10 cellular contexts compared by ENCODE assay signal in the genomic region with DNA sequence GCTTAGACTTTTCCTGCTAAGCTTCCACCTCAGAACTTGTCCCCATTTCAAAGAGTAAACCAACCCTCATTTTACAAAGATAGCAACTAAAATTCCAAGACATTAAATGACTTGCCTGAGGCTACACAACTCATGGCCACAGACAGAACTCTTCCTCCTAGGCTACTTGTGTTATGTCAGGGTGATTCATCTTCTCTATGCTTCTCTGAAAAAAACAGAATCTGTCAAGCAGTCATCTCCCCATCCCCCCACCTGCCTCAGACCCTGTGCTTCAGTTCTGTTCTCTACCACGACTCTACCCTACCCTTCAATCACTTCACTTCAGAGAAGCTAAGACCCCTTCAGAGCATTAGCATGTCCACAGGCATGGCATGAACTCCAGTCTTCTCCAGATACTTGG.
DNase-seq lines count a peak whose midpoint lies in the region; ATAC-seq and TF ChIP-seq lines count a peak whose summit lies in the region.
"Had no signal": no experiment of that assay in that cellular context is flagged by ENCODE, and none has a peak within 500 bp of the region (broad histone marks: within the 10 kb centered on the region; RNA-seq: fewer than 3 reads in every experiment).

No MANE protein-coding gene starts in this region.

- H3K27me3 Mint-ChIP-seq in stimulated activated naive CD8-positive, alpha-beta T cell treated with anti-CD3 and anti-CD28 coated beads, Interleukin-15, amount 100 ng/mL, for 72 hours, result no peaks in the 10 kb centered on the region

- ATAC-seq in stimulated activated naive CD8-positive, alpha-beta T cell treated with anti-CD3 and anti-CD28 coated beads, Interleukin-15, amount 100 ng/mL, for 72 hours, result peak; percentile 48

- no peak overlapping the region for H3K27ac ChIP-seq in substantia nigra (ENCODE audit: low read depth, low read length, poor library complexity, severe bottlenecking)
- H3K27ac ChIP-seq: ovary had no signal

- H3K9me3 Mint-ChIP-seq in stimulated activated naive CD8-positive, alpha-beta T cell treated with anti-CD3 and anti-CD28 coated beads, Interleukin-15, amount 100 ng/mL, for 72 hours, result peaks cover 0 to 17% of the 10 kb centered on the region in 2 donors

- H3K4me3 Mint-ChIP-seq in stimulated activated naive CD8-positive, alpha-beta T cell treated with anti-CD3 and anti-CD28 coated beads, Interleukin-15, amount 100 ng/mL, for 72 hours, result peak overlapping the region; percentile 25 to 38

- H3K4me1 Mint-ChIP-seq in stimulated activated naive CD8-positive, alpha-beta T cell treated with anti-CD3 and anti-CD28 coated beads, Interleukin-15, amount 100 ng/mL, for 72 hours, result peaks cover 80% of the 10 kb centered on the region

- DNase-seq in stimulated activated naive CD4-positive, alpha-beta T cell treated with Interleukin-2 at 50 U/mL for 16 hours (lab: John Stamatoyannopoulos, UW), result peak; percentile 38
- no peak for DNase-seq in stimulated activated naive CD4-positive, alpha-beta T cell (lab: John Stamatoyannopoulos, UW)
- DNase-seq in activated CD4-positive, alpha-beta T cell treated with anti-CD3 and anti-CD28 coated beads, Interleukin-2, amount 50 U/mL, for 4 hours, result peak; percentile 24 to 39
- DNase-seq in glomerular visceral epithelial cell (ENCODE audit: extremely low spot score), result peak; percentile 27
- DNase-seq in stimulated activated naive CD8-positive, alpha-beta T cell treated with anti-CD3 and anti-CD28 coated beads, Interleukin-15, amount 100 ng/mL, for 72 hours, result peak in 1 of 2 donors; percentile 33
- DNase-seq in dermis blood vessel endothelial cell, result no peak
- no peak for DNase-seq in erythroblast (lab: John Stamatoyannopoulos, UW)
- no peak for DNase-seq in substantia nigra (lab: John Stamatoyannopoulos, UW)
- DNase-seq: NCI-H524, ovary had no signal

- TF ChIP-seq POLR2A in erythroblast (IDR thresholded peaks at IDR 0.05; ENCODE audit: low read length), result no peak

- peak overlapping the region; percentile 0 to 43 for H3K27ac Mint-ChIP-seq in stimulated activated naive CD8-positive, alpha-beta T cell treated with anti-CD3 and anti-CD28 coated beads, Interleukin-15, amount 100 ng/mL, for 72 hours

Comparison
In these comparisons a context has a peak if more than half of its experiments do, and no peak if none do; other contexts are left out.
1. DNase-seq: peak in stimulated activated naive CD4-positive, alpha-beta T cell treated with Interleukin-2 at 50 U/mL for 16 hours (single experiment), activated CD4-positive, alpha-beta T cell treated with anti-CD3 and anti-CD28 coated beads, Interleukin-2, amount 50 U/mL, for 4 hours (2 of 2) and glomerular visceral epithelial cell (single experiment); none in stimulated activated naive CD4-positive, alpha-beta T cell (0 of 6), dermis blood vessel endothelial cell (single experiment), erythroblast (0 of 2) and substantia nigra (0 of 49).